ENCODE assay signal across 10 cellular contexts in the genomic region with DNA sequence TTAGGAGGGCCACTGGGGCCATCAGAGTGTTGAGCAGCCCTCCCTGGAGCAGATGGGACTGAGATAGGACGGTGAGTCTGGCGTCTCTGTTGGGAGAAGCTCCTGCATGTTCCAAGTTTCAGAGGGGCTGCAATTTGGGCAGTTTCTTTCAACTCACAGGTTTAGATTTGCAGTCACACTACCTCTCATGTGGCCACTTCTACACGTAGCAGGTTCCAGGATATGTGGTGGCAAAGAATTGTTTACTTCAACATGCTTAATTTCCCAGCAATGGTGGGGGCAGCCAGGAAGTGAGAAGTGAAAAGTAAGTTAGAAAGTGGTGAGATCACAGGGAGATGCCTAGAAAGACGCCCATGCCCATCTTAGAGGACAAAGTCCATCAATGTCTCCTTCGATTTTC. TPM values are rescaled to one million over a fixed set of nuclear protein-coding genes. Genes with fewer than 3 reads are reported as not detected.
A peak's percentile ranks its signal among the peaks of the same experiment; 100 is the strongest.
DNase-seq lines count a peak whose midpoint lies in the region; ATAC-seq and TF ChIP-seq lines count a peak whose summit lies in the region.
"Had no signal": no experiment of that assay in that cellular context is flagged by ENCODE, and none has a peak within 500 bp of the region (broad histone marks: within the 10 kb centered on the region; RNA-seq: fewer than 3 reads in every experiment).

No MANE protein-coding gene starts in this region.

- H3K27me3 ChIP-seq in DOHH2 (ENCODE audit: control insufficient read depth, low read length), result no peaks in the 10 kb centered on the region
- H3K27me3 ChIP-seq: suprapubic skin had no signal

- peak; percentile 52 for DNase-seq in activated naive CD4-positive, alpha-beta T cell treated with Interleukin-2 at 50 U/mL for 16 hours
- no peak for DNase-seq in natural killer cell treated with Interleukin-12 subunit alpha and Interleukin-12 subunit beta and Interleukin-15 and Interleukin-18, amount 100 ng/mL, for 72 hours (ENCODE audit: low spot score)
- DNase-seq in type B pancreatic cell (ENCODE audit: extremely low spot score, unreplicated experiment), result no peak
- DNase-seq in G401 (ENCODE audit: low spot score), result no peak
- DNase-seq in NCI-H1105 (lab: John Stamatoyannopoulos, UW), result no peak
- DNase-seq: GM23248 had no signal

- H3K4me1 Mint-ChIP-seq in natural killer cell treated with Interleukin-12 subunit alpha and Interleukin-12 subunit beta and Interleukin-15 and Interleukin-18, amount 100 ng/mL, for 72 hours (ENCODE audit: low read depth in 2 of 2), result peaks cover 75 to 86% of the 10 kb centered on the region in 2 donors
- H3K4me1 Mint-ChIP-seq in type B pancreatic cell (ENCODE audit: unreplicated experiment), result peaks cover 64% of the 10 kb centered on the region

- H3K36me3 ChIP-seq in DOHH2 (ENCODE audit: control insufficient read depth, low read length), result peaks cover 3% of the 10 kb centered on the region; the same call in 1 of the 2 replicates
- H3K36me3 ChIP-seq: suprapubic skin had no signal

- peaks cover 39% of the 10 kb centered on the region for H3K4me1 ChIP-seq in DOHH2 (ENCODE audit: control insufficient read depth, low read length)

- peaks cover 6% of the 10 kb centered on the region; the same call in 1 of the 2 replicates for H4K20me1 ChIP-seq in DOHH2 (ENCODE audit: control insufficient read depth, insufficient read depth, low read depth, low read length)

- in situ Hi-C loops in G401 (cut with HindIII; ENCODE audit: low sequenced_read_pairs), result no loop called here

- H3K36me3 Mint-ChIP-seq in natural killer cell treated with Interleukin-12 subunit alpha and Interleukin-12 subunit beta and Interleukin-15 and Interleukin-18, amount 100 ng/mL, for 72 hours, result no peaks in the 10 kb centered on the region
- peaks cover 48% of the 10 kb centered on the region for H3K36me3 Mint-ChIP-seq in type B pancreatic cell

- no peak for TF ChIP-seq CTCF in DOHH2 (IDR thresholded peaks at IDR 0.05; ENCODE audit: low read depth, low read length, poor library complexity, severe bottlenecking)
- TF ChIP-seq CTCF in type B pancreatic cell (conservative IDR thresholded peaks at IDR 0.05), result no peak

- H3F3A ChIP-seq in DOHH2 (ENCODE audit: control insufficient read depth, insufficient read depth), result no peaks in the 10 kb centered on the region

- H3K27ac ChIP-seq in DOHH2 (ENCODE audit: low read depth, low read length), result no peak overlapping the region
- H3K27ac ChIP-seq: GM23248, suprapubic skin had no signal

- no peaks in the 10 kb centered on the region for H3K27me3 Mint-ChIP-seq in natural killer cell treated with Interleukin-12 subunit alpha and Interleukin-12 subunit beta and Interleukin-15 and Interleukin-18, amount 100 ng/mL, for 72 hours
- no peaks in the 10 kb centered on the region for H3K27me3 Mint-ChIP-seq in type B pancreatic cell

- peaks cover 85% of the 10 kb centered on the region for H3K79me2 ChIP-seq in DOHH2 (ENCODE audit: control insufficient read depth, low read length)

- no peaks in the 10 kb centered on the region for H3K9me3 Mint-ChIP-seq in natural killer cell treated with Interleukin-12 subunit alpha and Interleukin-12 subunit beta and Interleukin-15 and Interleukin-18, amount 100 ng/mL, for 72 hours
- no peaks in the 10 kb centered on the region for H3K9me3 Mint-ChIP-seq in type B pancreatic cell

- ATAC-seq in HG03196 (IDR thresholded peaks at IDR 0.05; ENCODE audit: unreplicated experiment), result peak; percentile 37
- peak; percentile 73 to 75 for ATAC-seq in natural killer cell treated with Interleukin-12 subunit alpha and Interleukin-12 subunit beta and Interleukin-15 and Interleukin-18, amount 100 ng/mL, for 72 hours
- ATAC-seq in GM21723 (IDR thresholded peaks at IDR 0.05; ENCODE audit: unreplicated experiment), result no peak

- H3K9me2 ChIP-seq in DOHH2 (replicated peaks; ENCODE audit: control insufficient read depth, low read length), result no peaks in the 10 kb centered on the region

- H3K4me3 Mint-ChIP-seq in natural killer cell treated with Interleukin-12 subunit alpha and Interleukin-12 subunit beta and Interleukin-15 and Interleukin-18, amount 100 ng/mL, for 72 hours, result peak overlapping the region; percentile 71
- H3K4me3 Mint-ChIP-seq in type B pancreatic cell, result no peak overlapping the region

- H3K9me3 ChIP-seq in DOHH2 (ENCODE audit: control insufficient read depth, insufficient read depth, low read length), result no peaks in the 10 kb centered on the region
- H3K9me3 ChIP-seq: suprapubic skin had no signal

- H3K4me3 ChIP-seq in DOHH2 (ENCODE audit: low read length), result peak overlapping the region; percentile 47; the same call in 1 of the 2 replicates
- H3K4me3 ChIP-seq: GM23248, suprapubic skin had no signal

- H3K27ac Mint-ChIP-seq in natural killer cell treated with Interleukin-12 subunit alpha and Interleukin-12 subunit beta and Interleukin-15 and Interleukin-18, amount 100 ng/mL, for 72 hours, result peak overlapping the region; percentile 86 to 87
- H3K27ac Mint-ChIP-seq in type B pancreatic cell, result no peak overlapping the region

- peak overlapping the region; percentile 57 for H3K4me2 ChIP-seq in DOHH2 (ENCODE audit: low read length)

RNA-seq across cellular contexts. Expression of a gene that starts 9.3 kb away (rescaled TPM):
- 10 to 100 TPM; 44.7 to 47.4 TPM for total RNA-seq in natural killer cell treated with Interleukin-12 subunit alpha and Interleukin-12 subunit beta and Interleukin-15 and Interleukin-18, amount 100 ng/mL, for 72 hours
- total RNA-seq in type B pancreatic cell (ENCODE audit: low replicate concordance), result 86.4 and 103 TPM in 2 replicates
- 12.4 and 12.9 TPM in 2 replicates for total RNA-seq in G401 (2014; rRNA removed; shearing (Covaris generic))
